ENCODE assay signal across 24 cellular contexts in genomic region chr12:91515944-91516739, GRCh38.
"Had no signal": no experiment of that assay in that cellular context is flagged by ENCODE, and none has a peak within 500 bp of the region (broad histone marks: within the 10 kb centered on the region; RNA-seq: fewer than 3 reads in every experiment).

No MANE protein-coding gene starts in this region.

- H3K4me1 ChIP-seq: breast epithelium, esophagus squamous epithelium, gastroesophageal sphincter, lower lobe of right lung, psoas muscle, right atrium auricular region had no signal

- ATAC-seq: gastroesophageal sphincter; left cardiac atrium; lower lobe of right lung; naive thymus-derived CD4-positive, alpha-beta T cell; psoas muscle; stimulated activated naive CD8-positive, alpha-beta T cell treated with anti-CD3 and anti-CD28 coated beads, Interleukin-15, amount 100 ng/mL, for 72 hours; WTC11 had no signal

- H3K9me3 Mint-ChIP-seq: endodermal cell had no signal

- H3K9me3 ChIP-seq: breast epithelium, esophagus squamous epithelium, gastroesophageal sphincter, lower lobe of right lung, psoas muscle, right atrium auricular region, tibial artery had no signal

- H3K27me3 Mint-ChIP-seq: activated naive CD8-positive, alpha-beta T cell treated with anti-CD3 and anti-CD28 coated beads for 36 hours; stimulated activated naive CD8-positive, alpha-beta T cell treated with anti-CD3 and anti-CD28 coated beads, Interleukin-15, amount 100 ng/mL, for 72 hours had no signal

- H3K27ac ChIP-seq: breast epithelium, esophagus squamous epithelium, gastroesophageal sphincter, lower lobe of right lung, psoas muscle, right atrium auricular region, tibial artery had no signal

- H3K27ac Mint-ChIP-seq: activated CD4-positive, alpha-beta memory T cell treated with anti-CD3 and anti-CD28 coated beads for 36 hours; activated naive CD8-positive, alpha-beta T cell treated with anti-CD3 and anti-CD28 coated beads for 36 hours; endodermal cell; naive thymus-derived CD4-positive, alpha-beta T cell; stimulated activated naive CD8-positive, alpha-beta T cell treated with anti-CD3 and anti-CD28 coated beads, Interleukin-15, amount 100 ng/mL, for 72 hours; T-helper 1 cell treated with Interleukin-12 subunit alpha and Interleukin-12 subunit beta and Interleukin-4 antibody, amounts not matched to agents 30 μg/mL and 1 μg/mL, for 36 hours; WTC11 had no signal

- H3K4me3 Mint-ChIP-seq: activated CD4-positive, alpha-beta memory T cell treated with anti-CD3 and anti-CD28 coated beads for 36 hours; activated naive CD8-positive, alpha-beta T cell treated with anti-CD3 and anti-CD28 coated beads for 36 hours; endodermal cell; naive thymus-derived CD4-positive, alpha-beta T cell; stimulated activated naive CD8-positive, alpha-beta T cell treated with anti-CD3 and anti-CD28 coated beads, Interleukin-15, amount 100 ng/mL, for 72 hours; T-helper 1 cell treated with Interleukin-12 subunit alpha and Interleukin-12 subunit beta and Interleukin-4 antibody, amounts not matched to agents 30 μg/mL and 1 μg/mL, for 36 hours; WTC11 had no signal

- H3K27me3 ChIP-seq: breast epithelium, esophagus squamous epithelium, gastroesophageal sphincter, right atrium auricular region, tibial artery had no signal

- H3K4me3 ChIP-seq: breast epithelium, esophagus squamous epithelium, gastroesophageal sphincter, lower lobe of right lung, psoas muscle, right atrium auricular region, tibial artery had no signal

- DNase-seq: activated CD4-positive, alpha-beta memory T cell treated with anti-CD3 and anti-CD28 coated beads for 36 hours; activated naive CD4-positive, alpha-beta T cell treated with Interleukin-2 at 50 U/mL for 16 hours; activated naive CD8-positive, alpha-beta T cell treated with anti-CD3 and anti-CD28 coated beads for 36 hours; activated T-cell treated with anti-CD3 and anti-CD28 coated beads, Interleukin-2, amount 50 U/mL, for 48 hours; amniotic stem cell; cortex of kidney; endodermal cell; esophagus squamous epithelium; head of caudate nucleus; islet precursor cell; left cardiac atrium; lower lobe of right lung; mesendoderm; naive thymus-derived CD4-positive, alpha-beta T cell; psoas muscle; stimulated activated CD4-positive, alpha-beta T cell treated with anti-CD3 and anti-CD28 coated beads, Interleukin-1b, Interleukin-23, amount 100 ng/mL, for 48 hours; stimulated activated naive CD8-positive, alpha-beta T cell treated with anti-CD3 and anti-CD28 coated beads, Interleukin-15, amount 100 ng/mL, for 72 hours; T1000; tibial artery had no signal

- H3K4me1 Mint-ChIP-seq: activated naive CD8-positive, alpha-beta T cell treated with anti-CD3 and anti-CD28 coated beads for 36 hours; naive thymus-derived CD4-positive, alpha-beta T cell; stimulated activated naive CD8-positive, alpha-beta T cell treated with anti-CD3 and anti-CD28 coated beads, Interleukin-15, amount 100 ng/mL, for 72 hours had no signal

- H3K36me3 ChIP-seq: breast epithelium, esophagus squamous epithelium, gastroesophageal sphincter, lower lobe of right lung, right atrium auricular region, tibial artery had no signal

- H3K36me3 Mint-ChIP-seq: activated naive CD8-positive, alpha-beta T cell treated with anti-CD3 and anti-CD28 coated beads for 36 hours; WTC11 had no signal
